Comparison of ENCODE assay signal across 12 cellular contexts in genomic region chr17:77769215-77769614, GRCh38.
A peak's percentile ranks its signal among the peaks of the same experiment; 100 is the strongest.
DNase-seq lines count a peak whose midpoint lies in the region; ATAC-seq, FAIRE-seq and TF ChIP-seq lines count a peak whose summit lies in the region.
"Had no signal": no experiment of that assay in that cellular context is flagged by ENCODE, and none has a peak within 500 bp of the region (broad histone marks: within the 10 kb centered on the region; RNA-seq: fewer than 3 reads in every experiment).

No MANE protein-coding gene starts in this region.

- no peaks in the 10 kb centered on the region for H3K4me1 ChIP-seq in lung (ENCODE audit: control insufficient read depth in 2 of 2, insufficient read depth in 2 of 2, low read length in 2 of 2)
- H3K4me1 ChIP-seq: adrenal gland, prostate gland had no signal

- FAIRE-seq in D721Med (lab: Jason Lieb, UNC): no peak
- FAIRE-seq: endometrium had no signal

- DNase-seq in DMS79 treated with DMSO at 0.1 percent for 48 hours (lab: John Stamatoyannopoulos, UW) (peak; percentile 64), LNCaP clone FGC (ENCODE audit: low read depth) (peak; percentile 4), NCI-H510A (lab: John Stamatoyannopoulos, UW) (peak; percentile 50), lung (ENCODE audit: low spot score) (peak; percentile 37), D721Med (ENCODE audit: insufficient read length, low spot score) (no peak), GM13976 (ENCODE audit: low spot score) (no peak)
- DNase-seq: activated CD4-positive, alpha-beta memory T cell treated with anti-CD3 and anti-CD28 coated beads for 36 hours; adrenal gland had no signal

- TF ChIP-seq CTCF in LNCaP clone FGC (IDR thresholded peaks at IDR 0.05; ENCODE audit: control insufficient read depth, extremely low read depth, insufficient read depth) (no peak), lung (IDR thresholded peaks at IDR 0.05; ENCODE audit: control extremely low read depth, extremely low read depth) (no peak), D721Med (IDR thresholded peaks at IDR 0.05; ENCODE audit: insufficient read depth, missing control alignments) (no peak), GM13976 (IDR thresholded peaks at IDR 0.05; ENCODE audit: borderline replicate concordance, control extremely low read depth, extremely low read depth, insufficient read depth, missing control alignments) (no peak)

- no peak overlapping the region for H3K27ac ChIP-seq in lung (ENCODE audit: low read depth in 1 of 2, low read length in 1 of 2)
- H3K27ac ChIP-seq: adrenal gland, prostate gland had no signal

- 63 to 85% methylated on average over 7 of the region's 7 CpGs for WGBS in lung, 2 donors

- H3K9me3 ChIP-seq in lung (ENCODE audit: control insufficient read depth in 2 of 2, insufficient read depth in 1 of 2, low read length in 1 of 2): no peaks in the 10 kb centered on the region
- H3K9me3 ChIP-seq: adrenal gland, prostate gland had no signal

- no peaks in the 10 kb centered on the region for H3K27me3 ChIP-seq in lung (ENCODE audit: control insufficient read depth, insufficient read depth)
- H3K27me3 ChIP-seq: adrenal gland had no signal

- no peak overlapping the region for H3K4me3 ChIP-seq in LNCaP clone FGC (ENCODE audit: low read depth, low read length)
- no peak overlapping the region for H3K4me3 ChIP-seq in lung
- H3K4me3 ChIP-seq: adrenal gland, prostate gland had no signal

- no peak for ATAC-seq in lung (ENCODE audit: insufficient read depth, low FRiP score)
- ATAC-seq in HG03432 (IDR thresholded peaks at IDR 0.05; ENCODE audit: unreplicated experiment): no peak
- ATAC-seq: Panc1 had no signal

- no peaks in the 10 kb centered on the region for H3K36me3 ChIP-seq in lung (ENCODE audit: control insufficient read depth in 2 of 2, insufficient read depth in 2 of 2, low read length in 2 of 2)
- H3K36me3 ChIP-seq: adrenal gland, prostate gland had no signal

- in situ Hi-C loops in GM13976 (cut with MboI; ENCODE audit: low sequenced_read_pairs, unreplicated experiment): loop anchor here (10.0 kb wide), 1 partner anchor 246 kb away; no protein-coding TSS in a partner anchor

Comparison
In these comparisons a context has a peak if more than half of its experiments do, and no peak if none do; other contexts are left out.
1. DNase-seq: peak in DMS79 treated with DMSO at 0.1 percent for 48 hours (single experiment), LNCaP clone FGC (single experiment), NCI-H510A (single experiment) and lung (single experiment); none in D721Med (single experiment) and GM13976 (single experiment).